ENCODE assay signal across 9 cellular contexts in the genomic region with DNA sequence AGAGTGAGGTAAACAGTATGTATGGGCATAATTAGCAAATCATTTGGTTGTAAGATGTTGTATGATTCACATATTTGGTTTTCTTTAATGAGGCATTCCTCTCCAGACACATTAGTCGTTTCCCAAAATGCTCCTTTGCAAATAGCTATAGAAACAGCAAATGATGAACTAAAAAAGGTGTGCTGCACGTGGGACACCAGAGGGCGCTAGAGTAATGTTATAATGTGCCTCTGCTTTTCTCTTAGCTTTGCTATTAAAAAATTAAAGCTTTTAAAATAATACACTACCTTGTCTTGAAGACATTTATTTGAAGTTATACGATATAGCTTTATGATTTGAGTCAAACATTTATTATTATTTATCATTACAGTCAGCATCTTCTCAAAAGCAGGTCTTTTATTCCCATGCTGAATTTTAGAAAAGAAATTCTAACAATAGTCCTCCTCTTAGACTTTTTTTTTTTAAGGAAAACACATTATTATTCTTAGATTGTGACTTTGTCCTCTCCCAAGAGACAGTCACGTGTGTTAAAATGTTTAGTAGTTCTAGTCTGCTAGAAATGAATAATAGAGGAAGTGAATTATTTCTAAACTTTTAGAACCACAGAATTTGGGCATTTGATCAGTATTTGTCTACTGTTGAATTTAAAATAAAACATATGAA.
DNase-seq lines count a peak whose midpoint lies in the region; ATAC-seq and TF ChIP-seq lines count a peak whose summit lies in the region.
"Had no signal": no experiment of that assay in that cellular context is flagged by ENCODE, and none has a peak within 500 bp of the region (broad histone marks: within the 10 kb centered on the region; RNA-seq: fewer than 3 reads in every experiment).

No MANE protein-coding gene starts in this region.

- H2AK5ac ChIP-seq in H9 (ENCODE audit: insufficient read length, low read length) = no peak overlapping the region

- no peak overlapping the region for H3K9ac ChIP-seq in H9 (ENCODE audit: extremely low read depth, insufficient read length, low read length)

- peaks cover 12% of the 10 kb centered on the region for H3K27me3 Mint-ChIP-seq in CD8-positive, alpha-beta T cell (ENCODE audit: low read depth)
- H3K27me3 Mint-ChIP-seq in H9 (ENCODE audit: low read depth) = peaks cover 2% of the 10 kb centered on the region; the same call in 1 of the 2 replicates
- peaks cover 30% of the 10 kb centered on the region for H3K27me3 Mint-ChIP-seq in activated CD4-positive, alpha-beta T cell treated with anti-CD3 and anti-CD28 coated beads, Interleukin-2, amount 10 ng/mL, durations not matched to agents 7 days and 5 days
- peaks cover 0 to 52% (median 9%) of the 10 kb centered on the region in 5 donors for H3K27me3 Mint-ChIP-seq in naive thymus-derived CD4-positive, alpha-beta T cell

- H3K18ac ChIP-seq in H9 (ENCODE audit: insufficient read length, low read depth, low read length) = no peak overlapping the region

- H3K4me1 Mint-ChIP-seq in CD8-positive, alpha-beta T cell (ENCODE audit: low read depth) = no peaks in the 10 kb centered on the region
- peaks cover 36 to 37% of the 10 kb centered on the region in 2 experiments for H3K4me1 Mint-ChIP-seq in H9
- peaks cover 27% of the 10 kb centered on the region for H3K4me1 Mint-ChIP-seq in activated CD4-positive, alpha-beta T cell treated with anti-CD3 and anti-CD28 coated beads, Interleukin-2, amount 10 ng/mL, durations not matched to agents 7 days and 5 days
- H3K4me1 Mint-ChIP-seq in naive thymus-derived CD4-positive, alpha-beta T cell = peaks cover 0 to 24% (median 0%) of the 10 kb centered on the region in 7 donors

- H3T11ph ChIP-seq in H9 (ENCODE audit: low read length) = no peak overlapping the region

- no peak overlapping the region for H3K4me3 Mint-ChIP-seq in CD8-positive, alpha-beta T cell
- no peak overlapping the region for H3K4me3 Mint-ChIP-seq in H9
- H3K4me3 Mint-ChIP-seq in activated CD4-positive, alpha-beta T cell treated with anti-CD3 and anti-CD28 coated beads, Interleukin-2, amount 10 ng/mL, durations not matched to agents 7 days and 5 days = no peak overlapping the region
- H3K4me3 Mint-ChIP-seq in naive thymus-derived CD4-positive, alpha-beta T cell = no peak overlapping the region
- H3K4me3 Mint-ChIP-seq: stimulated activated naive CD8-positive, alpha-beta T cell treated with anti-CD3 and anti-CD28 coated beads, Interleukin-15, Interleukin-2, amounts not matched to agents 100 ng/mL and 50 ng/mL, for 24 hours had no signal

- H3K79me2 ChIP-seq in H9 (ENCODE audit: insufficient read depth, low read length) = no peaks in the 10 kb centered on the region

- WGBS in H9 (ENCODE audit: extremely low coverage, insufficient read length, low lambda C conversion rate) = no CpG with 5 or more reads among the region's 5 CpGs
- 2% methylated on average over 5 of the region's 5 CpGs for WGBS in transverse colon (ENCODE audit: low coverage in 1 of 2), 2 donors

- no peaks in the 10 kb centered on the region for H3K36me3 ChIP-seq in CD8-positive, alpha-beta T cell (ENCODE audit: insufficient read depth, low read length)
- H3K36me3 ChIP-seq in naive thymus-derived CD4-positive, alpha-beta T cell (ENCODE audit: control insufficient read depth in 2 of 3, insufficient read depth in 3 of 3, low read length in 3 of 3) = no peaks in the 10 kb centered on the region
- H3K36me3 ChIP-seq in transverse colon = no peaks in the 10 kb centered on the region

- H3K4me2 ChIP-seq in H9 (ENCODE audit: insufficient read depth, insufficient read length, low read length) = no peak overlapping the region

- no peaks in the 10 kb centered on the region for H3K9me3 ChIP-seq in CD8-positive, alpha-beta T cell (ENCODE audit: low read length)
- no peaks in the 10 kb centered on the region for H3K9me3 ChIP-seq in H9 (ENCODE audit: control insufficient read depth, low read depth, low read length)
- no peaks in the 10 kb centered on the region for H3K9me3 ChIP-seq in naive thymus-derived CD4-positive, alpha-beta T cell (ENCODE audit: control insufficient read depth in 2 of 3, low read length in 3 of 3)
- H3K9me3 ChIP-seq in transverse colon = no peaks in the 10 kb centered on the region

- intact Hi-C loops in CD8-positive, alpha-beta T cell (cut with DNase I, micrococcal nuclease) = loop anchor here (1.0 to 10.0 kb wide), 7 partner anchors 399 to 1817 kb away; no protein-coding TSS in a partner anchor
- intact Hi-C loops in naive thymus-derived CD4-positive, alpha-beta T cell (cut with micrococcal nuclease) = loop anchor here (1.0 to 10.0 kb wide), 10 partner anchors 21 to 741 kb away; partner anchors contain the start of gene N4BP2L1 (in 1 of the 2)
- intact Hi-C loops in transverse colon (cut with DNase I; ENCODE audit: low total_unique reads) = loop anchor here (2.0 to 5.0 kb wide), 2 partner anchors 401 to 1827 kb away; no protein-coding TSS in a partner anchor

- H4K91ac ChIP-seq in H9 (ENCODE audit: insufficient read length, low read depth, low read length) = no peak overlapping the region

- H2AFZ ChIP-seq in H9 (ENCODE audit: low read length) = no peak overlapping the region

- no peak overlapping the region for H3K27ac ChIP-seq in CD8-positive, alpha-beta T cell (ENCODE audit: low read depth, low read length)
- no peak overlapping the region for H3K27ac ChIP-seq in H9 (ENCODE audit: insufficient read length, low read depth, low read length)
- no peak overlapping the region for H3K27ac ChIP-seq in naive thymus-derived CD4-positive, alpha-beta T cell (ENCODE audit: low read depth, low read length)
- H3K27ac ChIP-seq in transverse colon = no peak overlapping the region

- CTCF ChIA-PET in CD8-positive, alpha-beta T cell (lab: Charles Lee) = interaction anchor here (0.7 to 2.9 kb wide), 20 partner anchors 9 to 671 kb away, joined by 3 to 16 read pairs (median 4); no protein-coding TSS in a partner anchor
- CTCF ChIA-PET in activated CD4-positive, alpha-beta T cell treated with anti-CD3 and anti-CD28 coated beads, Interleukin-2, amount 10 ng/mL, durations not matched to agents 7 days and 5 days (lab: Charles Lee) = interaction anchor here (0.7 to 2.9 kb wide), 23 partner anchors 9 to 749 kb away, joined by 3 to 22 read pairs (median 4); partner anchors contain the start of genes BRCA2 and ZAR1L
- CTCF ChIA-PET in naive thymus-derived CD4-positive, alpha-beta T cell (lab: Charles Lee) = interaction anchor here (0.6 to 2.2 kb wide), 12 partner anchors 8 to 1457 kb away, joined by 3 to 11 read pairs (median 3); no protein-coding TSS in a partner anchor

- H2BK15ac ChIP-seq in H9 (ENCODE audit: low read depth, low read length) = no peak overlapping the region

- no peaks in the 10 kb centered on the region for H3K4me1 ChIP-seq in CD8-positive, alpha-beta T cell (ENCODE audit: insufficient read depth, low read length)
- H3K4me1 ChIP-seq in H9 (ENCODE audit: insufficient read depth, low read length) (no peaks in the 10 kb centered on the region; the same call in 1 of the 2 replicates), transverse colon (peaks cover 0 to 15% (median 0%) of the 10 kb centered on the region in 4 donors)
- no peaks in the 10 kb centered on the region for H3K4me1 ChIP-seq in naive thymus-derived CD4-positive, alpha-beta T cell (ENCODE audit: control insufficient read depth in 2 of 2, insufficient read depth in 2 of 2, low read length in 2 of 2)

- no peak overlapping the region for H3K14ac ChIP-seq in H9 (ENCODE audit: insufficient read depth, low read length)

- in situ Hi-C loops in transverse colon (cut with MboI; ENCODE audit: low pct_ligation_motif_present in 1 of 4, low pct_unique_long_range_greater_than_20kb in 1 of 4, low sequenced_read_pairs in 3 of 4) = loop anchor here (10.0 to 25.0 kb wide), 3 partner anchors 395 to 652 kb away; partner anchors contain the start of genes BRCA2 (in 2 of the 4) and ZAR1L (in 2 of the 4)

- H3K27me3 ChIP-seq in CD8-positive, alpha-beta T cell (ENCODE audit: insufficient read depth, low read length) = no peaks in the 10 kb centered on the region
- H3K27me3 ChIP-seq in H9 (ENCODE audit: insufficient read depth, low read length) (no peaks in the 10 kb centered on the region), transverse colon (no peaks in the 10 kb centered on the region)
- no peaks in the 10 kb centered on the region for H3K27me3 ChIP-seq in naive thymus-derived CD4-positive, alpha-beta T cell (ENCODE audit: control insufficient read depth in 2 of 2, insufficient read depth in 2 of 2, low read length in 2 of 2)

- no peak overlapping the region for H2BK20ac ChIP-seq in H9 (ENCODE audit: low read depth, low read length, poor library complexity, severe bottlenecking)

- H3K23me2 ChIP-seq in H9 (ENCODE audit: insufficient read length, low read depth, low read length, poor library complexity, severe bottlenecking) = no peaks in the 10 kb centered on the region

- TF ChIP-seq POLR2A in transverse colon (IDR thresholded peaks at IDR 0.05) = no peak

- H3K27ac Mint-ChIP-seq in CD8-positive, alpha-beta T cell = no peak overlapping the region
- H3K27ac Mint-ChIP-seq in H9 = no peak overlapping the region
- H3K27ac Mint-ChIP-seq in activated CD4-positive, alpha-beta T cell treated with anti-CD3 and anti-CD28 coated beads, Interleukin-2, amount 10 ng/mL, durations not matched to agents 7 days and 5 days = no peak overlapping the region
- no peak overlapping the region for H3K27ac Mint-ChIP-seq in naive thymus-derived CD4-positive, alpha-beta T cell
- H3K27ac Mint-ChIP-seq: stimulated activated naive CD8-positive, alpha-beta T cell treated with anti-CD3 and anti-CD28 coated beads, Interleukin-15, Interleukin-2, amounts not matched to agents 100 ng/mL and 50 ng/mL, for 24 hours had no signal

- no peaks in the 10 kb centered on the region for H4K20me1 ChIP-seq in H9 (ENCODE audit: control insufficient read depth, insufficient read depth, insufficient read length)

- no peak overlapping the region for H4K8ac ChIP-seq in H9 (replicated peaks; ENCODE audit: insufficient read length, low read depth, low read length)

- no peak overlapping the region for H2BK120ac ChIP-seq in H9 (ENCODE audit: low read depth, low read length, poor library complexity, severe bottlenecking)

- POLR2A ChIA-PET in CD8-positive, alpha-beta T cell (lab: Charles Lee) = no interaction called here
- POLR2A ChIA-PET in activated CD4-positive, alpha-beta T cell treated with anti-CD3 and anti-CD28 coated beads, Interleukin-2, amount 10 ng/mL, durations not matched to agents 7 days and 5 days (lab: Charles Lee) = interaction anchor here (0.6 kb wide), 1 partner anchor 21 kb away, joined by 3 read pairs; no protein-coding TSS in a partner anchor
- POLR2A ChIA-PET in naive thymus-derived CD4-positive, alpha-beta T cell (lab: Charles Lee) = no interaction called here

- no peak overlapping the region for H3K4me3 ChIP-seq in CD8-positive, alpha-beta T cell (ENCODE audit: low read depth, low read length)
- H3K4me3 ChIP-seq in epithelial cell of proximal tubule (ENCODE audit: low read depth, low read length) (no peak overlapping the region), transverse colon (no peak overlapping the region)
- no peak overlapping the region for H3K4me3 ChIP-seq in naive thymus-derived CD4-positive, alpha-beta T cell (ENCODE audit: low read length)

- ATAC-seq in CD8-positive, alpha-beta T cell = peak; percentile 23
- ATAC-seq in naive thymus-derived CD4-positive, alpha-beta T cell = peak; percentile 76
- no peak for ATAC-seq in HG03457 (IDR thresholded peaks at IDR 0.05; ENCODE audit: unreplicated experiment)

- TF ChIP-seq EP300 in transverse colon (IDR thresholded peaks at IDR 0.05; ENCODE audit: low read depth) = no peak

- no peak overlapping the region for H2BK5ac ChIP-seq in H9 (ENCODE audit: insufficient read length, low read length)

- H4K5ac ChIP-seq in H9 (ENCODE audit: insufficient read length, low read depth, low read length) = no peak overlapping the region

- TF ChIP-seq CTCF in CD8-positive, alpha-beta T cell (IDR thresholded peaks at IDR 0.05) = peak; percentile 98
- peak; percentile 93 for TF ChIP-seq CTCF in H9 (conservative IDR thresholded peaks at IDR 0.05)
- TF ChIP-seq CTCF in epithelial cell of proximal tubule (conservative IDR thresholded peaks at IDR 0.05; ENCODE audit: low read depth, low read length) = peak; percentile 89
- TF ChIP-seq CTCF in transverse colon (IDR thresholded peaks at IDR 0.05) = peak; percentile 70 to 89 (median 84)

- H3K9me3 Mint-ChIP-seq in CD8-positive, alpha-beta T cell = no peaks in the 10 kb centered on the region
- H3K9me3 Mint-ChIP-seq in H9 = no peaks in the 10 kb centered on the region
- no peaks in the 10 kb centered on the region for H3K9me3 Mint-ChIP-seq in activated CD4-positive, alpha-beta T cell treated with anti-CD3 and anti-CD28 coated beads, Interleukin-2, amount 10 ng/mL, durations not matched to agents 7 days and 5 days
- no peaks in the 10 kb centered on the region for H3K9me3 Mint-ChIP-seq in naive thymus-derived CD4-positive, alpha-beta T cell
- H3K9me3 Mint-ChIP-seq: stimulated activated naive CD8-positive, alpha-beta T cell treated with anti-CD3 and anti-CD28 coated beads, Interleukin-15, Interleukin-2, amounts not matched to agents 100 ng/mL and 50 ng/mL, for 24 hours had no signal

- no peaks in the 10 kb centered on the region for H3K36me3 Mint-ChIP-seq in CD8-positive, alpha-beta T cell
- H3K36me3 Mint-ChIP-seq in H9 (ENCODE audit: insufficient read depth in 1 of 3, low read depth in 3 of 3) = no peaks in the 10 kb centered on the region
- H3K36me3 Mint-ChIP-seq in activated CD4-positive, alpha-beta T cell treated with anti-CD3 and anti-CD28 coated beads, Interleukin-2, amount 10 ng/mL, durations not matched to agents 7 days and 5 days (ENCODE audit: low read depth) = no peaks in the 10 kb centered on the region
- no peaks in the 10 kb centered on the region for H3K36me3 Mint-ChIP-seq in naive thymus-derived CD4-positive, alpha-beta T cell

- no peak overlapping the region for H3K56ac ChIP-seq in H9 (ENCODE audit: insufficient read length, low read depth, low read length)

- peak; percentile 3 to 60 (median 42) for DNase-seq in CD8-positive, alpha-beta T cell
- DNase-seq in H9 = no peak
- DNase-seq in NCI-H345 (lab: John Stamatoyannopoulos, UW) = peak; percentile 34
- DNase-seq in activated CD4-positive, alpha-beta T cell treated with anti-CD3 and anti-CD28 coated beads, Interleukin-2, amount 10 ng/mL, durations not matched to agents 7 days and 5 days = peak; percentile 75
- DNase-seq in epithelial cell of proximal tubule (ENCODE audit: low read depth) = peak; percentile 7
- DNase-seq in naive thymus-derived CD4-positive, alpha-beta T cell = peak; percentile 9 to 59 (median 45)
- peak; percentile 46 for DNase-seq in transverse colon

- no peak overlapping the region for H3K23ac ChIP-seq in H9 (ENCODE audit: insufficient read length, low read depth, low read length)

- no peak overlapping the region for H2BK12ac ChIP-seq in H9 (ENCODE audit: insufficient read length, low read depth, low read length)

- no peaks in the 10 kb centered on the region for H3K79me1 ChIP-seq in H9 (ENCODE audit: insufficient read depth, low read depth, low read length, poor library complexity, severe bottlenecking)

- no peak overlapping the region for H3K4ac ChIP-seq in H9 (ENCODE audit: low read depth, low read length)
